In the genomic region with DNA sequence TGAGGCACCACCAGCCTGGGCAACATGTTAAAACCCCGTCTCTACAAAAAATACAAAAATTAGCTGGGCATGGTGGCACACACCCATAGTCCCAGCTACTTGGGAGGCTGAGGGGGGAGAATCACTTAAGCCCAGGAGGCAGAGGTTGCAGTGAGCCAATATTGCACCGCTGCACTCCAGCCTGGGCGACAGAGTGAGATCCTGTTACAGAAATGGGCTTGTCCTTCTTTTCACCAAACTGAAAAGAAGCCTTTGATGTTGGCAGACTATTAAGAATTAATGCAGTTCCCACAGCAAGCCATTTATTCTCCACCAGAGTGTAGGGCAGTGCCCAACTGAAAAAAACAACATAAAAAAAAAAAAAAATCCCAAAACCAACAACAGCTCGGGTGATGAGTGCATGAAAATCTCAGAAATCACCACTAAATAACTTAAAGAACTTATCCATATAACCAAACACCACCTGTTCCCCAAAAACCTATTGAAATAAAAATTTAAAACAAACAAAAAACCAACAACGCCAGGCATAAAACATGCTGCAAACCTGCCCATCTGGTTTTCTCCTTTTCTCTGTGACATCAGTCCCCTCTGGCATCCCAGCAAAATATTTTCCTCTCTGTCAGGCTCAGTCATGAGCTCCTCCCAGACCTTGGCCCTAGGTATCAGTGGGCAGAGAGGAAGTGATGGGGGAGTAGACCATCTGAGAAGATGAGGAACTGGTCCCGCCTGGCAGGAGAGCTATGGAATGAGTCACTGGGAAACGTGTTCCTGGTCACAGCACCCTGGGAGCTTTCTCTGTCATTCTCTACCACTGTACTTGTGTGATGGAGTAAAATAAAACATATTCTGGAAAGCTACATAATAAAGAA, we compare ENCODE assay signal across 8 cellular contexts. TPM values are rescaled to one million over a fixed set of nuclear protein-coding genes. Genes with fewer than 3 reads are reported as not detected.
DNase-seq lines count a peak whose midpoint lies in the region; ATAC-seq, FAIRE-seq and TF ChIP-seq lines count a peak whose summit lies in the region.

No MANE protein-coding gene starts in this region.

- H3K9me3 Mint-ChIP-seq in activated CD8-positive, alpha-beta memory T cell treated with anti-CD3 and anti-CD28 coated beads, Interleukin-2, amount 10 ng/mL, durations not matched to agents 7 days and 5 days (ENCODE audit: low read depth): no peaks in the 10 kb centered on the region

- ATAC-seq in activated CD8-positive, alpha-beta memory T cell treated with anti-CD3 and anti-CD28 coated beads, Interleukin-2, amount 10 ng/mL, durations not matched to agents 7 days and 5 days: no peak
- no peak for ATAC-seq in HG02610 (IDR thresholded peaks at IDR 0.05; ENCODE audit: unreplicated experiment)

- H3K4me1 Mint-ChIP-seq in activated CD8-positive, alpha-beta memory T cell treated with anti-CD3 and anti-CD28 coated beads, Interleukin-2, amount 10 ng/mL, durations not matched to agents 7 days and 5 days: peaks cover 13% of the 10 kb centered on the region

- H3K27me3 Mint-ChIP-seq in activated CD8-positive, alpha-beta memory T cell treated with anti-CD3 and anti-CD28 coated beads, Interleukin-2, amount 10 ng/mL, durations not matched to agents 7 days and 5 days: no peaks in the 10 kb centered on the region

- CTCF ChIA-PET in activated CD8-positive, alpha-beta memory T cell treated with anti-CD3 and anti-CD28 coated beads, Interleukin-2, amount 10 ng/mL, durations not matched to agents 7 days and 5 days (lab: Charles Lee): interaction anchor here (0.9 to 2.3 kb wide), 5 partner anchors 11 to 182 kb away, joined by 3 to 5 read pairs (median 4); a partner anchor contains a TSS

- DNase-seq in H4 (ENCODE audit: low spot score): peak; percentile 62
- DNase-seq in RCC 7860 (ENCODE audit: low spot score): peak; percentile 90
- DNase-seq in epithelial cell of proximal tubule (ENCODE audit: low read depth): no peak
- peak; percentile 88 for DNase-seq in renal cortical epithelial cell (ENCODE audit: low read depth)
- no peak for DNase-seq in activated CD8-positive, alpha-beta memory T cell treated with anti-CD3 and anti-CD28 coated beads, Interleukin-2, amount 10 ng/mL, durations not matched to agents 7 days and 5 days
- no peak for DNase-seq in NCI-H510A treated with DMSO at 0.1 percent for 48 hours (lab: John Stamatoyannopoulos, UW)
- DNase-seq in G401 (ENCODE audit: low spot score): no peak

- TF ChIP-seq CTCF in epithelial cell of proximal tubule (conservative IDR thresholded peaks at IDR 0.05; ENCODE audit: low read depth, low read length): no peak

- peak overlapping the region; percentile 21 for H3K4me3 ChIP-seq in epithelial cell of proximal tubule (ENCODE audit: low read depth, low read length)

- H3K4me3 Mint-ChIP-seq in activated CD8-positive, alpha-beta memory T cell treated with anti-CD3 and anti-CD28 coated beads, Interleukin-2, amount 10 ng/mL, durations not matched to agents 7 days and 5 days: no peak overlapping the region

- in situ Hi-C loops in G401 (cut with HindIII; ENCODE audit: low sequenced_read_pairs): no loop called here

- FAIRE-seq in RCC 7860 (lab: Jason Lieb, UNC): peak; percentile 90

- no peak overlapping the region for H3K27ac Mint-ChIP-seq in activated CD8-positive, alpha-beta memory T cell treated with anti-CD3 and anti-CD28 coated beads, Interleukin-2, amount 10 ng/mL, durations not matched to agents 7 days and 5 days

- peaks cover 2% of the 10 kb centered on the region for H3K36me3 Mint-ChIP-seq in activated CD8-positive, alpha-beta memory T cell treated with anti-CD3 and anti-CD28 coated beads, Interleukin-2, amount 10 ng/mL, durations not matched to agents 7 days and 5 days

RNA-seq across cellular contexts. Expression of a gene that starts 4.8 kb away (rescaled TPM):
- 221 and 252 TPM in 2 replicates for total RNA-seq in H4 (2014; rRNA removed; shearing (Covaris generic))
- total RNA-seq in epithelial cell of proximal tubule: 128 and 142 TPM in 2 replicates
- 190 and 199 TPM in 2 replicates for total RNA-seq in renal cortical epithelial cell
- 100 to 1,000 TPM; 195 to 240 TPM for total RNA-seq in activated CD8-positive, alpha-beta memory T cell treated with anti-CD3 and anti-CD28 coated beads, Interleukin-2, amount 10 ng/mL, durations not matched to agents 7 days and 5 days
- 338 and 491 TPM in 2 replicates for total RNA-seq in G401 (2014; rRNA removed; shearing (Covaris generic))

RNA-seq across cellular contexts. Expression of a gene that starts 21.6 kb away (rescaled TPM):
- total RNA-seq in H4 (2014; rRNA removed; shearing (Covaris generic)): 538 and 559 TPM in 2 replicates
- total RNA-seq in epithelial cell of proximal tubule (357 and 388 TPM in 2 replicates), renal cortical epithelial cell (216 and 417 TPM in 2 replicates)
- total RNA-seq in activated CD8-positive, alpha-beta memory T cell treated with anti-CD3 and anti-CD28 coated beads, Interleukin-2, amount 10 ng/mL, durations not matched to agents 7 days and 5 days: 100 to 1,000 TPM; 190 to 264 TPM
- total RNA-seq in G401 (2014; rRNA removed; shearing (Covaris generic)): 541 and 568 TPM in 2 replicates

RNA-seq across cellular contexts. Expression of a gene that starts 28.1 kb away (rescaled TPM):
- 21.2 and 24.8 TPM in 2 replicates for total RNA-seq in H4 (2014; rRNA removed; shearing (Covaris generic))
- total RNA-seq in epithelial cell of proximal tubule: 23.4 and 25.3 TPM in 2 replicates
- total RNA-seq in renal cortical epithelial cell: 30.9 and 32.0 TPM in 2 replicates
- total RNA-seq in activated CD8-positive, alpha-beta memory T cell treated with anti-CD3 and anti-CD28 coated beads, Interleukin-2, amount 10 ng/mL, durations not matched to agents 7 days and 5 days: 10 to 100 TPM; 25.3 to 32.7 TPM
- total RNA-seq in G401 (2014; rRNA removed; shearing (Covaris generic)): 34.3 and 42.3 TPM in 2 replicates

RNA-seq across cellular contexts. Expression of a gene that starts 28.1 kb away (rescaled TPM):
- total RNA-seq in H4 (2014; rRNA removed; shearing (Covaris generic)): 72.8 and 83.2 TPM in 2 replicates
- total RNA-seq in epithelial cell of proximal tubule (31.1 and 39.1 TPM in 2 replicates), renal cortical epithelial cell (25.5 and 35.4 TPM in 2 replicates)
- total RNA-seq in activated CD8-positive, alpha-beta memory T cell treated with anti-CD3 and anti-CD28 coated beads, Interleukin-2, amount 10 ng/mL, durations not matched to agents 7 days and 5 days: 10 to 100 TPM; 26.8 to 38.0 TPM
- 90.3 and 118 TPM in 2 replicates for total RNA-seq in G401 (2014; rRNA removed; shearing (Covaris generic))

RNA-seq across cellular contexts. Expression of a gene that starts 36.4 kb away (rescaled TPM):
- total RNA-seq in H4 (2014; rRNA removed; shearing (Covaris generic)): 602 and 637 TPM in 2 replicates
- total RNA-seq in epithelial cell of proximal tubule (572 and 889 TPM in 2 replicates), renal cortical epithelial cell (413 and 865 TPM in 2 replicates)
- 100 to 1,000 TPM; 329 to 408 TPM for total RNA-seq in activated CD8-positive, alpha-beta memory T cell treated with anti-CD3 and anti-CD28 coated beads, Interleukin-2, amount 10 ng/mL, durations not matched to agents 7 days and 5 days
- total RNA-seq in G401 (2014; rRNA removed; shearing (Covaris generic)): 487 and 568 TPM in 2 replicates

Comparison
In these comparisons a context has a peak if more than half of its experiments do, and no peak if none do; other contexts are left out.
1. DNase-seq: peak in H4 (single experiment), RCC 7860 (single experiment) and renal cortical epithelial cell (single experiment); none in epithelial cell of proximal tubule (single experiment), activated CD8-positive, alpha-beta memory T cell treated with anti-CD3 and anti-CD28 coated beads, Interleukin-2, amount 10 ng/mL, durations not matched to agents 7 days and 5 days (single experiment), NCI-H510A treated with DMSO at 0.1 percent for 48 hours (single experiment) and G401 (single experiment).